Comparison of ENCODE assay signal across 1 cellular context in the genomic region with DNA sequence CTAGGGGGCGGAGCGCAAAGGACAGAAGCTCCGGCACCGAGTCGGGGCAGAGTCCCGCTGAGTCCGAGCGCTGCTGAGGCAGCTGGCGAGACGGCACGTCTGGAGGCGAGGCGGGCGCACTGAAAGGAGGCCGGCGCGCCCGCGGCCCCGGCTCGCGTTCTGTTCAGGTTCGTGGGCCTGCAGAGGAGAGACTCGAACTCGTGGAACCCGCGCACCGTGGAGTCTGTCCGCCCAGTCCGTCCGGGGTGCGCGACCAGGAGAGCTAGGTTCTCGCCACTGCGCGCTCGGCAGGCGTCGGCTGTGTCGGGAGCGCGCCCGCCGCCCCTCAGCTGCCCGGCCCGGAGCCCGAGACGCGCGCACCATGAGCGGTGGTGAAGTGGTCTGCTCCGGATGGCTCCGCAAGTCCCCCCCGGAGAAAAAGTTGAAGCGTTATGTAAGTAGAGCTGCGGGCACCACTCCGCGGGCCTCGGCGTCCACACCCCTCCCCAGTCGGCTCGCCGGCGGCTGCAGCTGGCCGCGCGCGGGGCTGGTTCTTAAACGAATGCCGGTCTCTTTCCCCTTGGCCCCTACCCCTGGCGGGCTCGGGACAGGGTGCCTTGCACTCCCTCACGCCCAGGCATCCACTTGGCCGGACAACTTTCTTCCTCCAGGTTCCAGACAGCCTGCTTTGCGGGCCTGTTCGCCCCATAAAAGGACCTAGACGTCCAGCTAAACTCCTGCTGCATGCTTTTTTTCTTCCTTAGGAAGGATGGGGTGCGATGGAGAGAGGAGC.
TF ChIP-seq lines count a peak whose summit lies in the region.

A gene (plus strand): TSS at position 49 of the 772 bp plus-strand sequence. CDS start 313 bp downstream, at position 362.

TF ChIP-seq in HepG2, 621 proteins besides CTCF, POLR2A, EP300 and RAD21 (continued from another document and continues in another):
- TF ChIP-seq, protein P1, sequence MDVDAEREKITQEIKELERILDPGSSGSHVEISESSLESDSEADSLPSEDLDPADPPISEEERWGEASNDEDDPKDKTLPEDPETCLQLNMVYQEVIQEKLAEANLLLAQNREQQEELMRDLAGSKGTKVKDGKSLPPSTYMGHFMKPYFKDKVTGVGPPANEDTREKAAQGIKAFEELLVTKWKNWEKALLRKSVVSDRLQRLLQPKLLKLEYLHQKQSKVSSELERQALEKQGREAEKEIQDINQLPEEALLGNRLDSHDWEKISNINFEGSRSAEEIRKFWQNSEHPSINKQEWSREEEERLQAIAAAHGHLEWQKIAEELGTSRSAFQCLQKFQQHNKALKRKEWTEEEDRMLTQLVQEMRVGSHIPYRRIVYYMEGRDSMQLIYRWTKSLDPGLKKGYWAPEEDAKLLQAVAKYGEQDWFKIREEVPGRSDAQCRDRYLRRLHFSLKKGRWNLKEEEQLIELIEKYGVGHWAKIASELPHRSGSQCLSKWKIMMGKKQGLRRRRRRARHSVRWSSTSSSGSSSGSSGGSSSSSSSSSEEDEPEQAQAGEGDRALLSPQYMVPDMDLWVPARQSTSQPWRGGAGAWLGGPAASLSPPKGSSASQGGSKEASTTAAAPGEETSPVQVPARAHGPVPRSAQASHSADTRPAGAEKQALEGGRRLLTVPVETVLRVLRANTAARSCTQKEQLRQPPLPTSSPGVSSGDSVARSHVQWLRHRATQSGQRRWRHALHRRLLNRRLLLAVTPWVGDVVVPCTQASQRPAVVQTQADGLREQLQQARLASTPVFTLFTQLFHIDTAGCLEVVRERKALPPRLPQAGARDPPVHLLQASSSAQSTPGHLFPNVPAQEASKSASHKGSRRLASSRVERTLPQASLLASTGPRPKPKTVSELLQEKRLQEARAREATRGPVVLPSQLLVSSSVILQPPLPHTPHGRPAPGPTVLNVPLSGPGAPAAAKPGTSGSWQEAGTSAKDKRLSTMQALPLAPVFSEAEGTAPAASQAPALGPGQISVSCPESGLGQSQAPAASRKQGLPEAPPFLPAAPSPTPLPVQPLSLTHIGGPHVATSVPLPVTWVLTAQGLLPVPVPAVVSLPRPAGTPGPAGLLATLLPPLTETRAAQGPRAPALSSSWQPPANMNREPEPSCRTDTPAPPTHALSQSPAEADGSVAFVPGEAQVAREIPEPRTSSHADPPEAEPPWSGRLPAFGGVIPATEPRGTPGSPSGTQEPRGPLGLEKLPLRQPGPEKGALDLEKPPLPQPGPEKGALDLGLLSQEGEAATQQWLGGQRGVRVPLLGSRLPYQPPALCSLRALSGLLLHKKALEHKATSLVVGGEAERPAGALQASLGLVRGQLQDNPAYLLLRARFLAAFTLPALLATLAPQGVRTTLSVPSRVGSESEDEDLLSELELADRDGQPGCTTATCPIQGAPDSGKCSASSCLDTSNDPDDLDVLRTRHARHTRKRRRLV (CRISPR knock-in tag; IDR thresholded peaks at IDR 0.05) = no peak
- TF ChIP-seq, protein P2, sequence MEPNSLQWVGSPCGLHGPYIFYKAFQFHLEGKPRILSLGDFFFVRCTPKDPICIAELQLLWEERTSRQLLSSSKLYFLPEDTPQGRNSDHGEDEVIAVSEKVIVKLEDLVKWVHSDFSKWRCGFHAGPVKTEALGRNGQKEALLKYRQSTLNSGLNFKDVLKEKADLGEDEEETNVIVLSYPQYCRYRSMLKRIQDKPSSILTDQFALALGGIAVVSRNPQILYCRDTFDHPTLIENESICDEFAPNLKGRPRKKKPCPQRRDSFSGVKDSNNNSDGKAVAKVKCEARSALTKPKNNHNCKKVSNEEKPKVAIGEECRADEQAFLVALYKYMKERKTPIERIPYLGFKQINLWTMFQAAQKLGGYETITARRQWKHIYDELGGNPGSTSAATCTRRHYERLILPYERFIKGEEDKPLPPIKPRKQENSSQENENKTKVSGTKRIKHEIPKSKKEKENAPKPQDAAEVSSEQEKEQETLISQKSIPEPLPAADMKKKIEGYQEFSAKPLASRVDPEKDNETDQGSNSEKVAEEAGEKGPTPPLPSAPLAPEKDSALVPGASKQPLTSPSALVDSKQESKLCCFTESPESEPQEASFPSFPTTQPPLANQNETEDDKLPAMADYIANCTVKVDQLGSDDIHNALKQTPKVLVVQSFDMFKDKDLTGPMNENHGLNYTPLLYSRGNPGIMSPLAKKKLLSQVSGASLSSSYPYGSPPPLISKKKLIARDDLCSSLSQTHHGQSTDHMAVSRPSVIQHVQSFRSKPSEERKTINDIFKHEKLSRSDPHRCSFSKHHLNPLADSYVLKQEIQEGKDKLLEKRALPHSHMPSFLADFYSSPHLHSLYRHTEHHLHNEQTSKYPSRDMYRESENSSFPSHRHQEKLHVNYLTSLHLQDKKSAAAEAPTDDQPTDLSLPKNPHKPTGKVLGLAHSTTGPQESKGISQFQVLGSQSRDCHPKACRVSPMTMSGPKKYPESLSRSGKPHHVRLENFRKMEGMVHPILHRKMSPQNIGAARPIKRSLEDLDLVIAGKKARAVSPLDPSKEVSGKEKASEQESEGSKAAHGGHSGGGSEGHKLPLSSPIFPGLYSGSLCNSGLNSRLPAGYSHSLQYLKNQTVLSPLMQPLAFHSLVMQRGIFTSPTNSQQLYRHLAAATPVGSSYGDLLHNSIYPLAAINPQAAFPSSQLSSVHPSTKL (CRISPR knock-in tag; IDR thresholded peaks at IDR 0.05) = 0 out of 2 replicates have a peak, but pooled peaks have one; percentile 15
- TF ChIP-seq GLI4 (CRISPR knock-in tag; IDR thresholded peaks at IDR 0.05; ENCODE audit: borderline replicate concordance) (0 out of 2 replicates have a peak, but pooled peaks have one; percentile 14), ZNF547 (CRISPR knock-in tag; IDR thresholded peaks at IDR 0.05) (peak; percentile 15; the same call in 1 of the 2 replicates), HOXA7 (CRISPR knock-in tag; IDR thresholded peaks at IDR 0.05) (no peak), SAP130 (CRISPR knock-in tag; IDR thresholded peaks at IDR 0.05; ENCODE audit: low read depth) (no peak; the same call in 1 of the 2 replicates), ONECUT2 (CRISPR knock-in tag; IDR thresholded peaks at IDR 0.05) (0 out of 2 replicates have a peak, but pooled peaks have one; percentile 3), EHMT2 (IDR thresholded peaks at IDR 0.05; ENCODE audit: borderline replicate concordance, low read depth, low read length) (no peak), NFATC3 (CRISPR knock-in tag; IDR thresholded peaks at IDR 0.05) (0 out of 2 replicates have a peak, but pooled peaks have one; percentile 12), ZNF790 (CRISPR knock-in tag; IDR thresholded peaks at IDR 0.05; ENCODE audit: borderline replicate concordance) (no peak), ZBTB7A (CRISPR knock-in tag; IDR thresholded peaks at IDR 0.05) (0 out of 2 replicates have a peak, but pooled peaks have one; percentile 31), ZNF3 (CRISPR knock-in tag; IDR thresholded peaks at IDR 0.05) (no peak), ZNF441 (CRISPR knock-in tag; IDR thresholded peaks at IDR 0.05; ENCODE audit: borderline replicate concordance) (no peak), ASH2L (IDR thresholded peaks at IDR 0.05; ENCODE audit: insufficient read length, low read depth, low read length) (peak; percentile 77), ZNF816 (CRISPR knock-in tag; IDR thresholded peaks at IDR 0.05; ENCODE audit: borderline replicate concordance) (0 out of 2 replicates have a peak, but pooled peaks have one; percentile 42), HDAC1 (CRISPR knock-in tag; IDR thresholded peaks at IDR 0.05) (peak; percentile 70), GTF2F1 (IDR thresholded peaks at IDR 0.05; ENCODE audit: low read length) (no peak), SPEN (CRISPR knock-in tag; IDR thresholded peaks at IDR 0.05; ENCODE audit: low read depth) (no peak; the same call in 1 of the 2 replicates)
- TF ChIP-seq, protein P3, sequence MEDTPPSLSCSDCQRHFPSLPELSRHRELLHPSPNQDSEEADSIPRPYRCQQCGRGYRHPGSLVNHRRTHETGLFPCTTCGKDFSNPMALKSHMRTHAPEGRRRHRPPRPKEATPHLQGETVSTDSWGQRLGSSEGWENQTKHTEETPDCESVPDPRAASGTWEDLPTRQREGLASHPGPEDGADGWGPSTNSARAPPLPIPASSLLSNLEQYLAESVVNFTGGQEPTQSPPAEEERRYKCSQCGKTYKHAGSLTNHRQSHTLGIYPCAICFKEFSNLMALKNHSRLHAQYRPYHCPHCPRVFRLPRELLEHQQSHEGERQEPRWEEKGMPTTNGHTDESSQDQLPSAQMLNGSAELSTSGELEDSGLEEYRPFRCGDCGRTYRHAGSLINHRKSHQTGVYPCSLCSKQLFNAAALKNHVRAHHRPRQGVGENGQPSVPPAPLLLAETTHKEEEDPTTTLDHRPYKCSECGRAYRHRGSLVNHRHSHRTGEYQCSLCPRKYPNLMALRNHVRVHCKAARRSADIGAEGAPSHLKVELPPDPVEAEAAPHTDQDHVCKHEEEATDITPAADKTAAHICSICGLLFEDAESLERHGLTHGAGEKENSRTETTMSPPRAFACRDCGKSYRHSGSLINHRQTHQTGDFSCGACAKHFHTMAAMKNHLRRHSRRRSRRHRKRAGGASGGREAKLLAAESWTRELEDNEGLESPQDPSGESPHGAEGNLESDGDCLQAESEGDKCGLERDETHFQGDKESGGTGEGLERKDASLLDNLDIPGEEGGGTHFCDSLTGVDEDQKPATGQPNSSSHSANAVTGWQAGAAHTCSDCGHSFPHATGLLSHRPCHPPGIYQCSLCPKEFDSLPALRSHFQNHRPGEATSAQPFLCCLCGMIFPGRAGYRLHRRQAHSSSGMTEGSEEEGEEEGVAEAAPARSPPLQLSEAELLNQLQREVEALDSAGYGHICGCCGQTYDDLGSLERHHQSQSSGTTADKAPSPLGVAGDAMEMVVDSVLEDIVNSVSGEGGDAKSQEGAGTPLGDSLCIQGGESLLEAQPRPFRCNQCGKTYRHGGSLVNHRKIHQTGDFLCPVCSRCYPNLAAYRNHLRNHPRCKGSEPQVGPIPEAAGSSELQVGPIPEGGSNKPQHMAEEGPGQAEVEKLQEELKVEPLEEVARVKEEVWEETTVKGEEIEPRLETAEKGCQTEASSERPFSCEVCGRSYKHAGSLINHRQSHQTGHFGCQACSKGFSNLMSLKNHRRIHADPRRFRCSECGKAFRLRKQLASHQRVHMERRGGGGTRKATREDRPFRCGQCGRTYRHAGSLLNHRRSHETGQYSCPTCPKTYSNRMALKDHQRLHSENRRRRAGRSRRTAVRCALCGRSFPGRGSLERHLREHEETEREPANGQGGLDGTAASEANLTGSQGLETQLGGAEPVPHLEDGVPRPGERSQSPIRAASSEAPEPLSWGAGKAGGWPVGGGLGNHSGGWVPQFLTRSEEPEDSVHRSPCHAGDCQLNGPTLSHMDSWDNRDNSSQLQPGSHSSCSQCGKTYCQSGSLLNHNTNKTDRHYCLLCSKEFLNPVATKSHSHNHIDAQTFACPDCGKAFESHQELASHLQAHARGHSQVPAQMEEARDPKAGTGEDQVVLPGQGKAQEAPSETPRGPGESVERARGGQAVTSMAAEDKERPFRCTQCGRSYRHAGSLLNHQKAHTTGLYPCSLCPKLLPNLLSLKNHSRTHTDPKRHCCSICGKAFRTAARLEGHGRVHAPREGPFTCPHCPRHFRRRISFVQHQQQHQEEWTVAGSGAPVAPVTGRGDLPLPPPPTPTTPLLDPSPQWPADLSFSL (CRISPR knock-in tag; IDR thresholded peaks at IDR 0.05) = peak; percentile 90
- TF ChIP-seq, protein P4, sequence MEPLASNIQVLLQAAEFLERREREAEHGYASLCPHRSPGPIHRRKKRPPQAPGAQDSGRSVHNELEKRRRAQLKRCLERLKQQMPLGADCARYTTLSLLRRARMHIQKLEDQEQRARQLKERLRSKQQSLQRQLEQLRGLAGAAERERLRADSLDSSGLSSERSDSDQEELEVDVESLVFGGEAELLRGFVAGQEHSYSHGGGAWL (CRISPR knock-in tag; IDR thresholded peaks at IDR 0.05) = no peak
- TF ChIP-seq, protein P5, sequence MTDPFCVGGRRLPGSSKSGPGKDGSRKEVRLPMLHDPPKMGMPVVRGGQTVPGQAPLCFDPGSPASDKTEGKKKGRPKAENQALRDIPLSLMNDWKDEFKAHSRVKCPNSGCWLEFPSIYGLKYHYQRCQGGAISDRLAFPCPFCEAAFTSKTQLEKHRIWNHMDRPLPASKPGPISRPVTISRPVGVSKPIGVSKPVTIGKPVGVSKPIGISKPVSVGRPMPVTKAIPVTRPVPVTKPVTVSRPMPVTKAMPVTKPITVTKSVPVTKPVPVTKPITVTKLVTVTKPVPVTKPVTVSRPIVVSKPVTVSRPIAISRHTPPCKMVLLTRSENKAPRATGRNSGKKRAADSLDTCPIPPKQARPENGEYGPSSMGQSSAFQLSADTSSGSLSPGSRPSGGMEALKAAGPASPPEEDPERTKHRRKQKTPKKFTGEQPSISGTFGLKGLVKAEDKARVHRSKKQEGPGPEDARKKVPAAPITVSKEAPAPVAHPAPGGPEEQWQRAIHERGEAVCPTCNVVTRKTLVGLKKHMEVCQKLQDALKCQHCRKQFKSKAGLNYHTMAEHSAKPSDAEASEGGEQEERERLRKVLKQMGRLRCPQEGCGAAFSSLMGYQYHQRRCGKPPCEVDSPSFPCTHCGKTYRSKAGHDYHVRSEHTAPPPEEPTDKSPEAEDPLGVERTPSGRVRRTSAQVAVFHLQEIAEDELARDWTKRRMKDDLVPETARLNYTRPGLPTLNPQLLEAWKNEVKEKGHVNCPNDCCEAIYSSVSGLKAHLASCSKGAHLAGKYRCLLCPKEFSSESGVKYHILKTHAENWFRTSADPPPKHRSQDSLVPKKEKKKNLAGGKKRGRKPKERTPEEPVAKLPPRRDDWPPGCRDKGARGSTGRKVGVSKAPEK (CRISPR knock-in tag; IDR thresholded peaks at IDR 0.05; ENCODE audit: borderline replicate concordance) = 0 out of 2 replicates have a peak, but pooled peaks have one; percentile 9
- TF ChIP-seq, protein P6, sequence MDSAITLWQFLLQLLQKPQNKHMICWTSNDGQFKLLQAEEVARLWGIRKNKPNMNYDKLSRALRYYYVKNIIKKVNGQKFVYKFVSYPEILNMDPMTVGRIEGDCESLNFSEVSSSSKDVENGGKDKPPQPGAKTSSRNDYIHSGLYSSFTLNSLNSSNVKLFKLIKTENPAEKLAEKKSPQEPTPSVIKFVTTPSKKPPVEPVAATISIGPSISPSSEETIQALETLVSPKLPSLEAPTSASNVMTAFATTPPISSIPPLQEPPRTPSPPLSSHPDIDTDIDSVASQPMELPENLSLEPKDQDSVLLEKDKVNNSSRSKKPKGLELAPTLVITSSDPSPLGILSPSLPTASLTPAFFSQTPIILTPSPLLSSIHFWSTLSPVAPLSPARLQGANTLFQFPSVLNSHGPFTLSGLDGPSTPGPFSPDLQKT (CRISPR knock-in tag; IDR thresholded peaks at IDR 0.05; ENCODE audit: borderline replicate concordance) = no peak
- TF ChIP-seq, protein P7, sequence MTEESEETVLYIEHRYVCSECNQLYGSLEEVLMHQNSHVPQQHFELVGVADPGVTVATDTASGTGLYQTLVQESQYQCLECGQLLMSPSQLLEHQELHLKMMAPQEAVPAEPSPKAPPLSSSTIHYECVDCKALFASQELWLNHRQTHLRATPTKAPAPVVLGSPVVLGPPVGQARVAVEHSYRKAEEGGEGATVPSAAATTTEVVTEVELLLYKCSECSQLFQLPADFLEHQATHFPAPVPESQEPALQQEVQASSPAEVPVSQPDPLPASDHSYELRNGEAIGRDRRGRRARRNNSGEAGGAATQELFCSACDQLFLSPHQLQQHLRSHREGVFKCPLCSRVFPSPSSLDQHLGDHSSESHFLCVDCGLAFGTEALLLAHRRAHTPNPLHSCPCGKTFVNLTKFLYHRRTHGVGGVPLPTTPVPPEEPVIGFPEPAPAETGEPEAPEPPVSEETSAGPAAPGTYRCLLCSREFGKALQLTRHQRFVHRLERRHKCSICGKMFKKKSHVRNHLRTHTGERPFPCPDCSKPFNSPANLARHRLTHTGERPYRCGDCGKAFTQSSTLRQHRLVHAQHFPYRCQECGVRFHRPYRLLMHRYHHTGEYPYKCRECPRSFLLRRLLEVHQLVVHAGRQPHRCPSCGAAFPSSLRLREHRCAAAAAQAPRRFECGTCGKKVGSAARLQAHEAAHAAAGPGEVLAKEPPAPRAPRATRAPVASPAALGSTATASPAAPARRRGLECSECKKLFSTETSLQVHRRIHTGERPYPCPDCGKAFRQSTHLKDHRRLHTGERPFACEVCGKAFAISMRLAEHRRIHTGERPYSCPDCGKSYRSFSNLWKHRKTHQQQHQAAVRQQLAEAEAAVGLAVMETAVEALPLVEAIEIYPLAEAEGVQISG (CRISPR knock-in tag; IDR thresholded peaks at IDR 0.05) = peak; percentile 57
- TF ChIP-seq, protein P8, sequence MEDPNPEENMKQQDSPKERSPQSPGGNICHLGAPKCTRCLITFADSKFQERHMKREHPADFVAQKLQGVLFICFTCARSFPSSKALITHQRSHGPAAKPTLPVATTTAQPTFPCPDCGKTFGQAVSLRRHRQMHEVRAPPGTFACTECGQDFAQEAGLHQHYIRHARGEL (CRISPR knock-in tag; IDR thresholded peaks at IDR 0.05) = no peak
